Comparison of ENCODE assay signal across 1 cellular context in genomic region chr2:61144697-61145268, GRCh38.
TF ChIP-seq lines count a peak whose summit lies in the region.

No MANE protein-coding gene starts in this region.

TF ChIP-seq in HepG2, 621 proteins besides CTCF, POLR2A, EP300 and RAD21 (continued from another document and continues in another):
- no peak for TF ChIP-seq AFF4 (CRISPR knock-in tag; IDR thresholded peaks at IDR 0.05)
- 0 out of 2 replicates have a peak, but pooled peaks have one; percentile 17 for TF ChIP-seq PRDM10 (CRISPR knock-in tag; IDR thresholded peaks at IDR 0.05; ENCODE audit: low read depth)
- TF ChIP-seq CEBPZ (IDR thresholded peaks at IDR 0.05; ENCODE audit: low read length) = no peak
- TF ChIP-seq SOX5 (CRISPR knock-in tag; IDR thresholded peaks at IDR 0.05; ENCODE audit: borderline replicate concordance) = peak; percentile 9; the same call in 1 of the 2 replicates
- peak; percentile 69 for TF ChIP-seq ETV5 (CRISPR knock-in tag; IDR thresholded peaks at IDR 0.05; ENCODE audit: borderline replicate concordance)
- TF ChIP-seq MXD4 (CRISPR knock-in tag; IDR thresholded peaks at IDR 0.05) = peak; percentile 50
- no peak for TF ChIP-seq PCBP2 (optimal IDR thresholded peaks at IDR 0.05; ENCODE audit: low read depth, low read length, poor library complexity, severe bottlenecking)
- no peak for TF ChIP-seq ZNF281 (CRISPR knock-in tag; IDR thresholded peaks at IDR 0.05; ENCODE audit: borderline replicate concordance)
- TF ChIP-seq BRCA1 (CRISPR knock-in tag; IDR thresholded peaks at IDR 0.05) = peak; percentile 68; the same call in 1 of the 2 replicates
- TF ChIP-seq SNRNP70 (IDR thresholded peaks at IDR 0.05; ENCODE audit: low read depth, low read length) = no peak
- no peak for TF ChIP-seq SALL2 (CRISPR knock-in tag; IDR thresholded peaks at IDR 0.05)
- TF ChIP-seq MLLT10 (CRISPR knock-in tag; IDR thresholded peaks at IDR 0.05) = no peak
- no peak for TF ChIP-seq PAX8 (CRISPR knock-in tag; IDR thresholded peaks at IDR 0.05; ENCODE audit: borderline replicate concordance)
- TF ChIP-seq SALL1 (CRISPR knock-in tag; IDR thresholded peaks at IDR 0.05) = peak; percentile 82
- peak; percentile 71; the same call in 1 of the 2 replicates for TF ChIP-seq ZNF264 (CRISPR knock-in tag; IDR thresholded peaks at IDR 0.05)
- TF ChIP-seq MYPOP (CRISPR knock-in tag; IDR thresholded peaks at IDR 0.05) = no peak
- TF ChIP-seq ZNF646 (CRISPR knock-in tag; IDR thresholded peaks at IDR 0.05) = no peak
- no peak for TF ChIP-seq HES4 (CRISPR knock-in tag; IDR thresholded peaks at IDR 0.05; ENCODE audit: borderline replicate concordance)
- no peak for TF ChIP-seq SAFB2 (CRISPR knock-in tag; IDR thresholded peaks at IDR 0.05; ENCODE audit: borderline replicate concordance, low read depth)
- TF ChIP-seq ISX (CRISPR knock-in tag; conservative IDR thresholded peaks at IDR 0.05) = no peak
- no peak for TF ChIP-seq TAF15 (IDR thresholded peaks at IDR 0.05; ENCODE audit: low read depth, low read length, poor library complexity, severe bottlenecking)
- peak; percentile 62 for TF ChIP-seq KDM2A (CRISPR knock-in tag; IDR thresholded peaks at IDR 0.05; ENCODE audit: borderline replicate concordance, low read depth)
- TF ChIP-seq GZF1 (CRISPR knock-in tag; IDR thresholded peaks at IDR 0.05) = 0 out of 2 replicates have a peak, but pooled peaks have one; percentile 55
- no peak for TF ChIP-seq ZNF546 (CRISPR knock-in tag; conservative IDR thresholded peaks at IDR 0.05)
- TF ChIP-seq NFKBIZ (CRISPR knock-in tag; IDR thresholded peaks at IDR 0.05) = peak; percentile 32; the same call in 1 of the 2 replicates
- peak; percentile 44; the same call in 1 of the 2 replicates for TF ChIP-seq IRF2 (CRISPR knock-in tag; IDR thresholded peaks at IDR 0.05)
- no peak for TF ChIP-seq PBX3 (CRISPR knock-in tag; IDR thresholded peaks at IDR 0.05; ENCODE audit: borderline replicate concordance)
- TF ChIP-seq NCOR1 (IDR thresholded peaks at IDR 0.05; ENCODE audit: borderline replicate concordance, low read length) = no peak
- no peak for TF ChIP-seq ZNF720 (CRISPR knock-in tag; IDR thresholded peaks at IDR 0.05)
- no peak for TF ChIP-seq ZNF577 (CRISPR knock-in tag; IDR thresholded peaks at IDR 0.05; ENCODE audit: borderline replicate concordance, low read depth)
- TF ChIP-seq ZNF850 (CRISPR knock-in tag; conservative IDR thresholded peaks at IDR 0.05) = no peak
- no peak for TF ChIP-seq PHB2 (IDR thresholded peaks at IDR 0.05; ENCODE audit: partially characterized antibody)
